In the genomic region with DNA sequence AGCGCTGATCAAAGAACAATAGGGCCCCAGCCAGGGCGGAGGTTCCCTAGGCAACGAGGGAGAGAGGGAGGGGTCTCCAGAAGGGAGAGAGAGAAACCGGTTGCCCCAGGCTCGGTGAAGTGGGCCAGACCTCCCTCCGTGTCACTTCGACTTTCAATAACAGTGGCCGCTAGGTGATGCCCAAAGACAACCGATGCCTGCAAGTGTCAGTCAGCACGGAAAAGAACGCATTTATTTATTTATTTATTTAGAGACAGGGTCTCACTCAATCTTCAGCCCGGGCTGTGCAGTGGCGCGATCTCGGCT, we compare ENCODE assay signal across 8 cellular contexts.
A peak's percentile ranks its signal among the peaks of the same experiment; 100 is the strongest.
DNase-seq lines count a peak whose midpoint lies in the region; ATAC-seq and TF ChIP-seq lines count a peak whose summit lies in the region.
"Not testable (repeated sequence)": the region's sequence is repeated elsewhere in the genome, so short reads cannot be mapped to it uniquely, and the experiment has no call there.

No MANE protein-coding gene starts in this region.

- H3K36me3 Mint-ChIP-seq in T-helper 17 cell (ENCODE audit: low read depth); activated T-helper 1 cell treated with anti-CD3 and anti-CD28 coated beads, Interleukin-12 subunit alpha, Interleukin-12 subunit beta, Interleukin-2, Interleukin-4 antibody, amounts not matched to agents 30 ng/mL and 10 ng/mL and 1 ng/mL, durations not matched to agents 14 hours and 24 hours and 36 hours (ENCODE audit: low read depth): not testable (repeated sequence)

- H3K36me3 ChIP-seq in cardiac muscle cell = not testable (repeated sequence)

- not testable (repeated sequence) for H3K27ac ChIP-seq in C4-2B, cardiac muscle cell

- not testable (repeated sequence) for H3K4me1 ChIP-seq in cardiac muscle cell (ENCODE audit: low read depth)

- intact Hi-C loops in activated T-helper 1 cell treated with anti-CD3 and anti-CD28 coated beads, Interleukin-12 subunit alpha, Interleukin-12 subunit beta, Interleukin-2, Interleukin-4 antibody, amounts not matched to agents 30 ng/mL and 10 ng/mL and 1 ng/mL, durations not matched to agents 14 hours and 24 hours and 36 hours (cut with micrococcal nuclease) = not testable (repeated sequence)

- peak overlapping the region; percentile 14 for H3K27ac Mint-ChIP-seq in T-helper 17 cell
- H3K27ac Mint-ChIP-seq in activated T-helper 1 cell treated with anti-CD3 and anti-CD28 coated beads, Interleukin-12 subunit alpha, Interleukin-12 subunit beta, Interleukin-2, Interleukin-4 antibody, amounts not matched to agents 30 ng/mL and 10 ng/mL and 1 ng/mL, durations not matched to agents 14 hours and 24 hours and 36 hours = peak overlapping the region; percentile 85

- DNase-seq in ELF-1 (ENCODE audit: low read depth, low spot score) (peak; percentile 96), NCI-H146 treated with DMSO at 0.1 percent for 48 hours (lab: John Stamatoyannopoulos, UW; ENCODE audit: unreplicated experiment) (peak; percentile 3), NCI-H748 treated with DMSO at 0.1 percent for 48 hours (lab: John Stamatoyannopoulos, UW) (peak; percentile 70), cardiac muscle cell (ENCODE audit: low read depth in 1 of 2, low spot score in 1 of 2) (peak in 1 of 2 donors; percentile 25)
- not testable (repeated sequence) for DNase-seq in T-helper 17 cell; activated T-helper 1 cell treated with anti-CD3 and anti-CD28 coated beads, Interleukin-12 subunit alpha, Interleukin-12 subunit beta, Interleukin-2, Interleukin-4 antibody, amounts not matched to agents 30 ng/mL and 10 ng/mL and 1 ng/mL, durations not matched to agents 14 hours and 24 hours and 36 hours (ENCODE audit: low spot score)
- peak; percentile 25 for DNase-seq in stimulated activated CD4-positive, alpha-beta T cell treated with anti-CD3 and anti-CD28 coated beads, Interleukin-12 subunit alpha, Interleukin-12 subunit beta, amount 100 ng/mL, for 4 hours

- peak; percentile 66 for TF ChIP-seq CTCF in C4-2B (conservative IDR thresholded peaks at IDR 0.05)
- TF ChIP-seq CTCF in cardiac muscle cell (IDR thresholded peaks at IDR 0.05; ENCODE audit: low read depth, low read length) = peak; percentile 20

- peaks cover 64% of the 10 kb centered on the region for H3K9me3 Mint-ChIP-seq in activated T-helper 1 cell treated with anti-CD3 and anti-CD28 coated beads, Interleukin-12 subunit alpha, Interleukin-12 subunit beta, Interleukin-2, Interleukin-4 antibody, amounts not matched to agents 30 ng/mL and 10 ng/mL and 1 ng/mL, durations not matched to agents 14 hours and 24 hours and 36 hours

- H3K9me3 ChIP-seq in T-helper 17 cell (ENCODE audit: control insufficient read depth, low read length, poor library complexity, severe bottlenecking); cardiac muscle cell (ENCODE audit: low read depth): not testable (repeated sequence)

- not testable (repeated sequence) for H3K4me3 ChIP-seq in cardiac muscle cell

- H3K4me1 Mint-ChIP-seq in T-helper 17 cell = not testable (repeated sequence)
- peaks cover 12% of the 10 kb centered on the region for H3K4me1 Mint-ChIP-seq in activated T-helper 1 cell treated with anti-CD3 and anti-CD28 coated beads, Interleukin-12 subunit alpha, Interleukin-12 subunit beta, Interleukin-2, Interleukin-4 antibody, amounts not matched to agents 30 ng/mL and 10 ng/mL and 1 ng/mL, durations not matched to agents 14 hours and 24 hours and 36 hours (ENCODE audit: low read depth)

- not testable (repeated sequence) for H3K27me3 ChIP-seq in cardiac muscle cell

- H3K27me3 Mint-ChIP-seq in T-helper 17 cell; activated T-helper 1 cell treated with anti-CD3 and anti-CD28 coated beads, Interleukin-12 subunit alpha, Interleukin-12 subunit beta, Interleukin-2, Interleukin-4 antibody, amounts not matched to agents 30 ng/mL and 10 ng/mL and 1 ng/mL, durations not matched to agents 14 hours and 24 hours and 36 hours (ENCODE audit: insufficient read depth): not testable (repeated sequence)

- not testable (repeated sequence) for ATAC-seq in T-helper 17 cell

- peak overlapping the region; percentile 52 for H3K4me3 Mint-ChIP-seq in T-helper 17 cell
- H3K4me3 Mint-ChIP-seq in activated T-helper 1 cell treated with anti-CD3 and anti-CD28 coated beads, Interleukin-12 subunit alpha, Interleukin-12 subunit beta, Interleukin-2, Interleukin-4 antibody, amounts not matched to agents 30 ng/mL and 10 ng/mL and 1 ng/mL, durations not matched to agents 14 hours and 24 hours and 36 hours = not testable (repeated sequence)
